In the genomic region with DNA sequence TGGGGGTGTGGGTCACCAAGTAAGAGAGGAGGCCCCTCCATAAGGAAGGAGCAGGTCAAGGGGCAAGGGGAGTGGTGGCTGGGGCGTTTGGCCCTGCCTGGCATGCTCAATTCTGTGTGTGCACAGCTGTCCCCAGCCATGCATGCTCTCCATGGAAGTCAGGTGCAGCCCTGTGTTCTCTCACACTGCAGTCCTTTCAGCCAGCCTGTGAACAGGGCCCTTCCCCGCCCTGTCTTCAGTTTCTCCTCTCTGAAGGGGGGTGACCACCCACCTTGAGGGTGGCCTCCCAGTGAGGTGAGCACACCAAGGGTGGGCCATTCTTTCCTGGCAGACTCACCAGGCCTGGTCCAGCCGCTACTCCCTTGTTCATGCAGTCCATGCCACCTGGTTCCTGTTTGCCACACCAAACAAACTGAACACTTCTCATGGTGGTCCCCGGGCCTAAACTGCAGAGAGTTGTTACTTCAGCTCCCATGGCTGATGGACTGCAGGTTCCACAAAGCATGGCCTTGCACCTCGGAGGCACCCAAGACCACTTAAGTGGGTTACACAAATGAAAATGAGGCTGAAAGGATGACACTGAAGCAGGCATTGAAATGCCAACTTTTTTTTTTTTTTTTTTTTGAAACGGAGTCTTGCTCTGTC, we compare ENCODE assay signal across 2 cellular contexts.
TF ChIP-seq lines count a peak whose summit lies in the region.

No MANE protein-coding gene starts in this region.

TF ChIP-seq in H1, 55 proteins besides CTCF, POLR2A, EP300 and RAD21:
- TF ChIP-seq BACH1 (IDR thresholded peaks at IDR 0.05; ENCODE audit: low read length), result no peak
- TF ChIP-seq, protein P1, sequence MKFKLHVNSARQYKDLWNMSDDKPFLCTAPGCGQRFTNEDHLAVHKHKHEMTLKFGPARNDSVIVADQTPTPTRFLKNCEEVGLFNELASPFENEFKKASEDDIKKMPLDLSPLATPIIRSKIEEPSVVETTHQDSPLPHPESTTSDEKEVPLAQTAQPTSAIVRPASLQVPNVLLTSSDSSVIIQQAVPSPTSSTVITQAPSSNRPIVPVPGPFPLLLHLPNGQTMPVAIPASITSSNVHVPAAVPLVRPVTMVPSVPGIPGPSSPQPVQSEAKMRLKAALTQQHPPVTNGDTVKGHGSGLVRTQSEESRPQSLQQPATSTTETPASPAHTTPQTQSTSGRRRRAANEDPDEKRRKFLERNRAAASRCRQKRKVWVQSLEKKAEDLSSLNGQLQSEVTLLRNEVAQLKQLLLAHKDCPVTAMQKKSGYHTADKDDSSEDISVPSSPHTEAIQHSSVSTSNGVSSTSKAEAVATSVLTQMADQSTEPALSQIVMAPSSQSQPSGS (IDR thresholded peaks at IDR 0.05; ENCODE audit: low read length), result no peak
- no peak for TF ChIP-seq SP4 (IDR thresholded peaks at IDR 0.05; ENCODE audit: low read length)
- TF ChIP-seq, protein P2, sequence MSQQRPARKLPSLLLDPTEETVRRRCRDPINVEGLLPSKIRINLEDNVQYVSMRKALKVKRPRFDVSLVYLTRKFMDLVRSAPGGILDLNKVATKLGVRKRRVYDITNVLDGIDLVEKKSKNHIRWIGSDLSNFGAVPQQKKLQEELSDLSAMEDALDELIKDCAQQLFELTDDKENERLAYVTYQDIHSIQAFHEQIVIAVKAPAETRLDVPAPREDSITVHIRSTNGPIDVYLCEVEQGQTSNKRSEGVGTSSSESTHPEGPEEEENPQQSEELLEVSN (IDR thresholded peaks at IDR 0.05), result no peak
- TF ChIP-seq CHD1 (IDR thresholded peaks at IDR 0.05; ENCODE audit: low read depth, low read length), result no peak
- no peak for TF ChIP-seq MAFK (IDR thresholded peaks at IDR 0.05; ENCODE audit: low read depth, low read length)
- no peak for TF ChIP-seq RNF2 (IDR thresholded peaks at IDR 0.05; ENCODE audit: borderline replicate concordance, low read depth, low read length, missing control alignments, poor library complexity, severe bottlenecking)
- TF ChIP-seq GABPA (IDR thresholded peaks at IDR 0.05; ENCODE audit: borderline replicate concordance, insufficient read depth, low read length), result no peak

TF ChIP-seq in SK-N-SH treated with all-trans-retinoic acid at 6 μM for 48 hours, 23 proteins besides CTCF, POLR2A, EP300 and RAD21:
- TF ChIP-seq, protein P3, sequence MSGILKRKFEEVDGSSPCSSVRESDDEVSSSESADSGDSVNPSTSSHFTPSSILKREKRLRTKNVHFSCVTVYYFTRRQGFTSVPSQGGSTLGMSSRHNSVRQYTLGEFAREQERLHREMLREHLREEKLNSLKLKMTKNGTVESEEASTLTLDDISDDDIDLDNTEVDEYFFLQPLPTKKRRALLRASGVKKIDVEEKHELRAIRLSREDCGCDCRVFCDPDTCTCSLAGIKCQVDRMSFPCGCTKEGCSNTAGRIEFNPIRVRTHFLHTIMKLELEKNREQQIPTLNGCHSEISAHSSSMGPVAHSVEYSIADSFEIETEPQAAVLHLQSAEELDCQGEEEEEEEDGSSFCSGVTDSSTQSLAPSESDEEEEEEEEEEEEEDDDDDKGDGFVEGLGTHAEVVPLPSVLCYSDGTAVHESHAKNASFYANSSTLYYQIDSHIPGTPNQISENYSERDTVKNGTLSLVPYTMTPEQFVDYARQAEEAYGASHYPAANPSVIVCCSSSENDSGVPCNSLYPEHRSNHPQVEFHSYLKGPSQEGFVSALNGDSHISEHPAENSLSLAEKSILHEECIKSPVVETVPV (CRISPR knock-in tag; IDR thresholded peaks at IDR 0.05), result no peak
- TF ChIP-seq CSDC2 (CRISPR knock-in tag; IDR thresholded peaks at IDR 0.05), result no peak
